In genomic region chr18:62498616-62499262, GRCh38 we compare ENCODE assay signal across 1 cellular context.
TF ChIP-seq lines count a peak whose summit lies in the region.

No MANE protein-coding gene starts in this region.

TF ChIP-seq in K562, 482 proteins besides CTCF, POLR2A, EP300 and RAD21:
- TF ChIP-seq RUNX1 (IDR thresholded peaks at IDR 0.05; ENCODE audit: low read depth) (no peak), HNRNPL (IDR thresholded peaks at IDR 0.05; ENCODE audit: low read depth, low read length) (no peak), ZNF3 (CRISPR knock-in tag; IDR thresholded peaks at IDR 0.05) (no peak), MEF2A (IDR thresholded peaks at IDR 0.05; ENCODE audit: control insufficient read depth, low read depth, low read length) (no peak), HMG20B (CRISPR knock-in tag; IDR thresholded peaks at IDR 0.05) (no peak), PYGO2 (tag; IDR thresholded peaks at IDR 0.05) (no peak), SPI1 (IDR thresholded peaks at IDR 0.05; ENCODE audit: borderline replicate concordance, low read depth, low read length) (no peak), TCF7L2 (IDR thresholded peaks at IDR 0.05; ENCODE audit: low read depth, low read length) (no peak), ZNF586 (CRISPR knock-in tag; conservative IDR thresholded peaks at IDR 0.05) (no peak), MYC (IDR thresholded peaks at IDR 0.05; ENCODE audit: low read depth, low read length) (no peak), MYC (CRISPR knock-in tag; IDR thresholded peaks at IDR 0.05; ENCODE audit: borderline replicate concordance, low read depth) (no peak), ZNF134 (CRISPR knock-in tag; conservative IDR thresholded peaks at IDR 0.05) (no peak), HNRNPUL1 (IDR thresholded peaks at IDR 0.05; ENCODE audit: low read length) (no peak), HDAC6 (IDR thresholded peaks at IDR 0.05; ENCODE audit: low read depth, low read length) (no peak), SMARCB1 (IDR thresholded peaks at IDR 0.05; ENCODE audit: insufficient read length, low read depth) (no peak), HNRNPLL (IDR thresholded peaks at IDR 0.05; ENCODE audit: low read depth, low read length, poor library complexity, severe bottlenecking) (no peak)
- TF ChIP-seq, protein P1, sequence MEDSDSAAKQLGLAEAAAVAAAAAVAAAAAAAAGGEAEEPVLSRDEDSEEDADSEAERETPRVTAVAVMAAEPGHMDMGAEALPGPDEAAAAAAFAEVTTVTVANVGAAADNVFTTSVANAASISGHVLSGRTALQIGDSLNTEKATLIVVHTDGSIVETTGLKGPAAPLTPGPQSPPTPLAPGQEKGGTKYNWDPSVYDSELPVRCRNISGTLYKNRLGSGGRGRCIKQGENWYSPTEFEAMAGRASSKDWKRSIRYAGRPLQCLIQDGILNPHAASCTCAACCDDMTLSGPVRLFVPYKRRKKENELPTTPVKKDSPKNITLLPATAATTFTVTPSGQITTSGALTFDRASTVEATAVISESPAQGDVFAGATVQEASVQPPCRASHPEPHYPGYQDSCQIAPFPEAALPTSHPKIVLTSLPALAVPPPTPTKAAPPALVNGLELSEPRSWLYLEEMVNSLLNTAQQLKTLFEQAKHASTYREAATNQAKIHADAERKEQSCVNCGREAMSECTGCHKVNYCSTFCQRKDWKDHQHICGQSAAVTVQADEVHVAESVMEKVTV (CRISPR knock-in tag; IDR thresholded peaks at IDR 0.05): no peak
- TF ChIP-seq, protein P2, sequence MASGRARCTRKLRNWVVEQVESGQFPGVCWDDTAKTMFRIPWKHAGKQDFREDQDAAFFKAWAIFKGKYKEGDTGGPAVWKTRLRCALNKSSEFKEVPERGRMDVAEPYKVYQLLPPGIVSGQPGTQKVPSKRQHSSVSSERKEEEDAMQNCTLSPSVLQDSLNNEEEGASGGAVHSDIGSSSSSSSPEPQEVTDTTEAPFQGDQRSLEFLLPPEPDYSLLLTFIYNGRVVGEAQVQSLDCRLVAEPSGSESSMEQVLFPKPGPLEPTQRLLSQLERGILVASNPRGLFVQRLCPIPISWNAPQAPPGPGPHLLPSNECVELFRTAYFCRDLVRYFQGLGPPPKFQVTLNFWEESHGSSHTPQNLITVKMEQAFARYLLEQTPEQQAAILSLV (tag; IDR thresholded peaks at IDR 0.05): no peak
